1 cellular context compared by ENCODE assay signal in genomic region chr19:18898081-18898532, GRCh38.
TF ChIP-seq lines count a peak whose summit lies in the region.

No MANE protein-coding gene starts in this region.

TF ChIP-seq in SK-N-SH, 30 proteins besides CTCF, POLR2A, EP300 and RAD21:
- peak; percentile 28; the same call in 1 of the 2 replicates for TF ChIP-seq GATA2 (CRISPR knock-in tag; IDR thresholded peaks at IDR 0.05)
- no peak for TF ChIP-seq MAX (IDR thresholded peaks at IDR 0.05; ENCODE audit: low read depth)
